ENCODE assay signal across 1 cellular context in genomic region chrX:129785160-129785947, GRCh38.
TF ChIP-seq lines count a peak whose summit lies in the region.

No MANE protein-coding gene starts in this region.

TF ChIP-seq in HepG2, 621 proteins besides CTCF, POLR2A, EP300 and RAD21:
- no peak for TF ChIP-seq ZNF75D (CRISPR knock-in tag; IDR thresholded peaks at IDR 0.05; ENCODE audit: borderline replicate concordance)
- no peak for TF ChIP-seq FOXA3 (CRISPR knock-in tag; IDR thresholded peaks at IDR 0.05)
- TF ChIP-seq ZNF317 (CRISPR knock-in tag; IDR thresholded peaks at IDR 0.05) = no peak
- TF ChIP-seq NFKB2 (CRISPR knock-in tag; IDR thresholded peaks at IDR 0.05; ENCODE audit: borderline replicate concordance) = no peak
- no peak for TF ChIP-seq ZNF724P (CRISPR knock-in tag; IDR thresholded peaks at IDR 0.05; ENCODE audit: borderline replicate concordance)
- no peak for TF ChIP-seq SRSF4 (IDR thresholded peaks at IDR 0.05; ENCODE audit: low read depth, low read length, poor library complexity, severe bottlenecking)
- TF ChIP-seq THAP7 (CRISPR knock-in tag; IDR thresholded peaks at IDR 0.05) = no peak
- TF ChIP-seq, protein P1, sequence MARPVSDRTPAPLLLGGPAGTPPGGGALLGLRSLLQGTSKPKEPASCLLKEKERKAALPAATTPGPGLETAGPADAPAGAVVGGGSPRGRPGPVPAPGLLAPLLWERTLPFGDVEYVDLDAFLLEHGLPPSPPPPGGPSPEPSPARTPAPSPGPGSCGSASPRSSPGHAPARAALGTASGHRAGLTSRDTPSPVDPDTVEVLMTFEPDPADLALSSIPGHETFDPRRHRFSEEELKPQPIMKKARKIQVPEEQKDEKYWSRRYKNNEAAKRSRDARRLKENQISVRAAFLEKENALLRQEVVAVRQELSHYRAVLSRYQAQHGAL (CRISPR knock-in tag; IDR thresholded peaks at IDR 0.05; ENCODE audit: not compliant biosample characterization) = no peak
- no peak for TF ChIP-seq ZNF264 (CRISPR knock-in tag; IDR thresholded peaks at IDR 0.05)
- TF ChIP-seq ZBTB49 (CRISPR knock-in tag; IDR thresholded peaks at IDR 0.05; ENCODE audit: borderline replicate concordance) = no peak
- no peak for TF ChIP-seq NR0B2 (CRISPR knock-in tag; IDR thresholded peaks at IDR 0.05)
- TF ChIP-seq ZNF274 (CRISPR knock-in tag; IDR thresholded peaks at IDR 0.05) = no peak
- no peak for TF ChIP-seq ASH2L (IDR thresholded peaks at IDR 0.05; ENCODE audit: insufficient read length, low read depth, low read length)
- no peak for TF ChIP-seq ATF2 (CRISPR knock-in tag; IDR thresholded peaks at IDR 0.05)
- TF ChIP-seq BORCS8-MEF2B (CRISPR knock-in tag; IDR thresholded peaks at IDR 0.05) = no peak
- TF ChIP-seq, protein P2, sequence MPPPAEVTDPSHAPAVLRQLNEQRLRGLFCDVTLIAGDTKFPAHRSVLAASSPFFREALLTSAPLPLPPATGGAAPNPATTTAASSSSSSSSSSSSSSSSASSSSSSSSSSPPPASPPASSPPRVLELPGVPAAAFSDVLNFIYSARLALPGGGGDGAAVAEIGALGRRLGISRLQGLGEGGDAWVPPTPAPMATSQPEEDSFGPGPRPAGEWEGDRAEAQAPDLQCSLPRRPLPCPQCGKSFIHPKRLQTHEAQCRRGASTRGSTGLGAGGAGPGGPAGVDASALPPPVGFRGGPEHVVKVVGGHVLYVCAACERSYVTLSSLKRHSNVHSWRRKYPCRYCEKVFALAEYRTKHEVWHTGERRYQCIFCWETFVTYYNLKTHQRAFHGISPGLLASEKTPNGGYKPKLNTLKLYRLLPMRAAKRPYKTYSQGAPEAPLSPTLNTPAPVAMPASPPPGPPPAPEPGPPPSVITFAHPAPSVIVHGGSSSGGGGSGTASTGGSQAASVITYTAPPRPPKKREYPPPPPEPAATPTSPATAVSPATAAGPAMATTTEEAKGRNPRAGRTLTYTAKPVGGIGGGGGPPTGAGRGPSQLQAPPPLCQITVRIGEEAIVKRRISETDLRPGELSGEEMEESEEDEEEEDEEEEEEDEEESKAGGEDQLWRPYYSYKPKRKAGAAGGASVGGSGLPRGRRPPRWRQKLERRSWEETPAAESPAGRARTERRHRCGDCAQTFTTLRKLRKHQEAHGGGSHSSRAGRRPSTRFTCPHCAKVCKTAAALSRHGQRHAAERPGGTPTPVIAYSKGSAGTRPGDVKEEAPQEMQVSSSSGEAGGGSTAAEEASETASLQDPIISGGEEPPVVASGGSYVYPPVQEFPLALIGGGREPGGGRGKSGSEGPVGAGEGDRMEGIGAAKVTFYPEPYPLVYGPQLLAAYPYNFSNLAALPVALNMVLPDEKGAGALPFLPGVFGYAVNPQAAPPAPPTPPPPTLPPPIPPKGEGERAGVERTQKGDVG (CRISPR knock-in tag; IDR thresholded peaks at IDR 0.05; ENCODE audit: borderline replicate concordance) = no peak
- TF ChIP-seq MED1 (CRISPR knock-in tag; IDR thresholded peaks at IDR 0.05) = no peak
- TF ChIP-seq HCFC1 (IDR thresholded peaks at IDR 0.05; ENCODE audit: low read depth, low read length) = no peak
- no peak for TF ChIP-seq CEBPG (CRISPR knock-in tag; IDR thresholded peaks at IDR 0.05)
- no peak for TF ChIP-seq ZNF260 (CRISPR knock-in tag; IDR thresholded peaks at IDR 0.05; ENCODE audit: borderline replicate concordance, low read depth)
